In the genomic region with DNA sequence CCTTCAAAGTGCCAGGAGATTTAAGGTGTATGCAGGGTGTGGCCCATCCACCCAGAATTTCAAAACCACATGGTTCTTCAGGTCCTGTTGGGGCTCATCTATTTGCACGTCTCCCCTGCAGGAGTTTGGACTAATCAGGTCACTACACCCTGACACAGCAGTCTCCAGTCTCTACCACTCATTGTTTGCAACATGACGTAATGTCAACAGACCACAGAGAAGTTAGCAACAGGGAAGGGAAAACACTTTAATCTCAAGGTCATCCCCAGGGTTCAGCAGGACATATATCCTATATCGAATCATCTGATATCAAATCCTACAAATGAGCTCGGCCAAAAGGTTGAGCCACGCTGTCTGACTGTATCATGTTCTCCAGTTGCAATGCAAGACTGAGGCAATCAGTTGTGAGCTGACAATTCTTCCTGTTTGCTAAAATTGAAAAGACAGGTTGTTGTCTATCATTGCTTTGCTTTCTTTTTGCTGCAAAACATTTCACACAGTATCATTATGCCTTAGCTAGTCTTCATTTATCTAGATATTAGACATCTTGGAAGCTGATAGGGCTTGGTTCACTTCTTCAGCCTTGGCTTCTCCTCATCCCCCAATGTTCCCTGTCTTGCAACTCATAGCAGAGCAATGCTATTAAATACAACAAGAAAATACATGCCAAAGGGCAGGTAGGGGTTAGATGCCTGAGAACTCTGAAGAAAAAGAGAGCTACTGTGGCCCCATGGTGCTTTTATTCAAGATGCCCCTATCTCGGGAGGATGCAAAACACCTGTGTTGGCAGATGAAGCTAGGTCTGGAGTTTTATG, we compare ENCODE assay signal across 1 cellular context.
A peak's percentile ranks its signal among the peaks of the same experiment; 100 is the strongest.
TF ChIP-seq lines count a peak whose summit lies in the region.

No MANE protein-coding gene starts in this region.

TF ChIP-seq in HepG2, 621 proteins besides CTCF, POLR2A, EP300 and RAD21 (continued from another document and continues in another):
- TF ChIP-seq, protein P1, sequence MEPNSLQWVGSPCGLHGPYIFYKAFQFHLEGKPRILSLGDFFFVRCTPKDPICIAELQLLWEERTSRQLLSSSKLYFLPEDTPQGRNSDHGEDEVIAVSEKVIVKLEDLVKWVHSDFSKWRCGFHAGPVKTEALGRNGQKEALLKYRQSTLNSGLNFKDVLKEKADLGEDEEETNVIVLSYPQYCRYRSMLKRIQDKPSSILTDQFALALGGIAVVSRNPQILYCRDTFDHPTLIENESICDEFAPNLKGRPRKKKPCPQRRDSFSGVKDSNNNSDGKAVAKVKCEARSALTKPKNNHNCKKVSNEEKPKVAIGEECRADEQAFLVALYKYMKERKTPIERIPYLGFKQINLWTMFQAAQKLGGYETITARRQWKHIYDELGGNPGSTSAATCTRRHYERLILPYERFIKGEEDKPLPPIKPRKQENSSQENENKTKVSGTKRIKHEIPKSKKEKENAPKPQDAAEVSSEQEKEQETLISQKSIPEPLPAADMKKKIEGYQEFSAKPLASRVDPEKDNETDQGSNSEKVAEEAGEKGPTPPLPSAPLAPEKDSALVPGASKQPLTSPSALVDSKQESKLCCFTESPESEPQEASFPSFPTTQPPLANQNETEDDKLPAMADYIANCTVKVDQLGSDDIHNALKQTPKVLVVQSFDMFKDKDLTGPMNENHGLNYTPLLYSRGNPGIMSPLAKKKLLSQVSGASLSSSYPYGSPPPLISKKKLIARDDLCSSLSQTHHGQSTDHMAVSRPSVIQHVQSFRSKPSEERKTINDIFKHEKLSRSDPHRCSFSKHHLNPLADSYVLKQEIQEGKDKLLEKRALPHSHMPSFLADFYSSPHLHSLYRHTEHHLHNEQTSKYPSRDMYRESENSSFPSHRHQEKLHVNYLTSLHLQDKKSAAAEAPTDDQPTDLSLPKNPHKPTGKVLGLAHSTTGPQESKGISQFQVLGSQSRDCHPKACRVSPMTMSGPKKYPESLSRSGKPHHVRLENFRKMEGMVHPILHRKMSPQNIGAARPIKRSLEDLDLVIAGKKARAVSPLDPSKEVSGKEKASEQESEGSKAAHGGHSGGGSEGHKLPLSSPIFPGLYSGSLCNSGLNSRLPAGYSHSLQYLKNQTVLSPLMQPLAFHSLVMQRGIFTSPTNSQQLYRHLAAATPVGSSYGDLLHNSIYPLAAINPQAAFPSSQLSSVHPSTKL (CRISPR knock-in tag; IDR thresholded peaks at IDR 0.05), result peak; percentile 97
- TF ChIP-seq CENPX (CRISPR knock-in tag; IDR thresholded peaks at IDR 0.05), result no peak
- TF ChIP-seq, protein P2, sequence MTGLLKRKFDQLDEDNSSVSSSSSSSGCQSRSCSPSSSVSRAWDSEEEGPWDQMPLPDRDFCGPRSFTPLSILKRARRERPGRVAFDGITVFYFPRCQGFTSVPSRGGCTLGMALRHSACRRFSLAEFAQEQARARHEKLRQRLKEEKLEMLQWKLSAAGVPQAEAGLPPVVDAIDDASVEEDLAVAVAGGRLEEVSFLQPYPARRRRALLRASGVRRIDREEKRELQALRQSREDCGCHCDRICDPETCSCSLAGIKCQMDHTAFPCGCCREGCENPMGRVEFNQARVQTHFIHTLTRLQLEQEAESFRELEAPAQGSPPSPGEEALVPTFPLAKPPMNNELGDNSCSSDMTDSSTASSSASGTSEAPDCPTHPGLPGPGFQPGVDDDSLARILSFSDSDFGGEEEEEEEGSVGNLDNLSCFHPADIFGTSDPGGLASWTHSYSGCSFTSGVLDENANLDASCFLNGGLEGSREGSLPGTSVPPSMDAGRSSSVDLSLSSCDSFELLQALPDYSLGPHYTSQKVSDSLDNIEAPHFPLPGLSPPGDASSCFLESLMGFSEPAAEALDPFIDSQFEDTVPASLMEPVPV (CRISPR knock-in tag; IDR thresholded peaks at IDR 0.05), result no peak
- no peak for TF ChIP-seq GLI4 (CRISPR knock-in tag; IDR thresholded peaks at IDR 0.05; ENCODE audit: borderline replicate concordance)
- peak; percentile 94 for TF ChIP-seq JUN (CRISPR knock-in tag; IDR thresholded peaks at IDR 0.05)
- no peak for TF ChIP-seq ZNF354B (CRISPR knock-in tag; IDR thresholded peaks at IDR 0.05)
- TF ChIP-seq ATAD3A (CRISPR knock-in tag; IDR thresholded peaks at IDR 0.05), result no peak
- TF ChIP-seq ZFP41 (CRISPR knock-in tag; IDR thresholded peaks at IDR 0.05; ENCODE audit: borderline replicate concordance), result no peak
- no peak for TF ChIP-seq KLF6 (CRISPR knock-in tag; IDR thresholded peaks at IDR 0.05)
- no peak for TF ChIP-seq SRF (IDR thresholded peaks at IDR 0.05; ENCODE audit: low read depth, low read length)
- TF ChIP-seq, protein P3, sequence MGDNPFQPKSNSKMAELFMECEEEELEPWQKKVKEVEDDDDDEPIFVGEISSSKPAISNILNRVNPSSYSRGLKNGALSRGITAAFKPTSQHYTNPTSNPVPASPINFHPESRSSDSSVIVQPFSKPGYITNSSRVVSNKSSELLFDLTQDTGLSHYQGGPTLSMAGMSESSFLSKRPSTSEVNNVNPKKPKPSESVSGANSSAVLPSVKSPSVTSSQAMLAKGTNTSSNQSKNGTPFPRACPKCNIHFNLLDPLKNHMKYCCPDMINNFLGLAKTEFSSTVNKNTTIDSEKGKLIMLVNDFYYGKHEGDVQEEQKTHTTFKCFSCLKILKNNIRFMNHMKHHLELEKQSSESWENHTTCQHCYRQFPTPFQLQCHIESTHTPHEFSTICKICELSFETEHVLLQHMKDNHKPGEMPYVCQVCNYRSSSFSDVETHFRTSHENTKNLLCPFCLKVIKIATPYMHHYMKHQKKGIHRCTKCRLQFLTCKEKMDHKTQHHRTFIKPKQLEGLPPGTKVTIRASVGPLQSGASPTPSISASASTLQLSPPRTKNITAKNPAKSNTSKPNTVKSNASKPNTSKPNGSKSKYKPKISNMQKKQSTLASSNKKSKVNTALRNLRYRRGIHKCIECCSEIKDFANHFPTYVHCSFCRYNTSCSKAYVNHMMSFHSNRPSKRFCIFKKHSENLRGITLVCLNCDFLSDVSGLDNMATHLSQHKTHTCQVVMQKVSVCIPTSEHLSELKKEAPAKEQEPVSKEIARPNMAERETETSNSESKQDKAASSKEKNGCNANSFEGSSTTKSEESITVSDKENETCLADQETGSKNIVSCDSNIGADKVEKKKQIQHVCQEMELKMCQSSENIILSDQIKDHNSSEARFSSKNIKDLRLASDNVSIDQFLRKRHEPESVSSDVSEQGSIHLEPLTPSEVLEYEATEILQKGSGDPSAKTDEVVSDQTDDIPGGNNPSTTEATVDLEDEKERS (CRISPR knock-in tag; IDR thresholded peaks at IDR 0.05), result peak; percentile 21; the same call in 1 of the 2 replicates
- no peak for TF ChIP-seq ZNF138 (CRISPR knock-in tag; IDR thresholded peaks at IDR 0.05; ENCODE audit: low read depth)
- no peak for TF ChIP-seq DR1 (CRISPR knock-in tag; IDR thresholded peaks at IDR 0.05)
- TF ChIP-seq SMARCE1 (IDR thresholded peaks at IDR 0.05; ENCODE audit: borderline replicate concordance), result no peak
- TF ChIP-seq HNRNPK (IDR thresholded peaks at IDR 0.05; ENCODE audit: low read depth, low read length, poor library complexity, severe bottlenecking), result no peak
- no peak for TF ChIP-seq SMAD3 (CRISPR knock-in tag; IDR thresholded peaks at IDR 0.05)
- no peak for TF ChIP-seq ZNF510 (CRISPR knock-in tag; IDR thresholded peaks at IDR 0.05; ENCODE audit: low read depth)
- TF ChIP-seq ETV5 (CRISPR knock-in tag; IDR thresholded peaks at IDR 0.05; ENCODE audit: borderline replicate concordance), result peak; percentile 43; the same call in 1 of the 2 replicates
- no peak for TF ChIP-seq JUNB (CRISPR knock-in tag; IDR thresholded peaks at IDR 0.05; ENCODE audit: borderline replicate concordance)
- TF ChIP-seq NKX3-1 (CRISPR knock-in tag; IDR thresholded peaks at IDR 0.05), result no peak
- TF ChIP-seq, protein P4, sequence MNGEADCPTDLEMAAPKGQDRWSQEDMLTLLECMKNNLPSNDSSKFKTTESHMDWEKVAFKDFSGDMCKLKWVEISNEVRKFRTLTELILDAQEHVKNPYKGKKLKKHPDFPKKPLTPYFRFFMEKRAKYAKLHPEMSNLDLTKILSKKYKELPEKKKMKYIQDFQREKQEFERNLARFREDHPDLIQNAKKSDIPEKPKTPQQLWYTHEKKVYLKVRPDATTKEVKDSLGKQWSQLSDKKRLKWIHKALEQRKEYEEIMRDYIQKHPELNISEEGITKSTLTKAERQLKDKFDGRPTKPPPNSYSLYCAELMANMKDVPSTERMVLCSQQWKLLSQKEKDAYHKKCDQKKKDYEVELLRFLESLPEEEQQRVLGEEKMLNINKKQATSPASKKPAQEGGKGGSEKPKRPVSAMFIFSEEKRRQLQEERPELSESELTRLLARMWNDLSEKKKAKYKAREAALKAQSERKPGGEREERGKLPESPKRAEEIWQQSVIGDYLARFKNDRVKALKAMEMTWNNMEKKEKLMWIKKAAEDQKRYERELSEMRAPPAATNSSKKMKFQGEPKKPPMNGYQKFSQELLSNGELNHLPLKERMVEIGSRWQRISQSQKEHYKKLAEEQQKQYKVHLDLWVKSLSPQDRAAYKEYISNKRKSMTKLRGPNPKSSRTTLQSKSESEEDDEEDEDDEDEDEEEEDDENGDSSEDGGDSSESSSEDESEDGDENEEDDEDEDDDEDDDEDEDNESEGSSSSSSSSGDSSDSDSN (CRISPR knock-in tag; IDR thresholded peaks at IDR 0.05), result no peak
- TF ChIP-seq ZSCAN22 (CRISPR knock-in tag; IDR thresholded peaks at IDR 0.05), result no peak
- no peak for TF ChIP-seq ZNF251 (CRISPR knock-in tag; IDR thresholded peaks at IDR 0.05)
- TF ChIP-seq ZNF446 (CRISPR knock-in tag; IDR thresholded peaks at IDR 0.05), result no peak
- no peak for TF ChIP-seq ZNF879 (CRISPR knock-in tag; IDR thresholded peaks at IDR 0.05)
- TF ChIP-seq ZNF10 (CRISPR knock-in tag; IDR thresholded peaks at IDR 0.05; ENCODE audit: borderline replicate concordance, low read depth), result no peak
- no peak for TF ChIP-seq MLLT10 (CRISPR knock-in tag; IDR thresholded peaks at IDR 0.05)
- TF ChIP-seq ZNF615 (CRISPR knock-in tag; IDR thresholded peaks at IDR 0.05; ENCODE audit: borderline replicate concordance), result no peak
- no peak for TF ChIP-seq NFKBIZ (CRISPR knock-in tag; IDR thresholded peaks at IDR 0.05)
- 0 out of 2 replicates have a peak, but pooled peaks have one; percentile 55 for TF ChIP-seq DPF2 (CRISPR knock-in tag; IDR thresholded peaks at IDR 0.05; ENCODE audit: borderline replicate concordance, low read depth)
- TF ChIP-seq HHEX (CRISPR knock-in tag; IDR thresholded peaks at IDR 0.05), result no peak
- no peak for TF ChIP-seq ARID2 (CRISPR knock-in tag; IDR thresholded peaks at IDR 0.05; ENCODE audit: borderline replicate concordance)
- peak; percentile 15; the same call in 1 of the 2 replicates for TF ChIP-seq ZNF644 (CRISPR knock-in tag; IDR thresholded peaks at IDR 0.05; ENCODE audit: low read depth)
- TF ChIP-seq SMAD1 (CRISPR knock-in tag; IDR thresholded peaks at IDR 0.05; ENCODE audit: borderline replicate concordance, low read depth), result no peak
- TF ChIP-seq RBAK (CRISPR knock-in tag; IDR thresholded peaks at IDR 0.05), result no peak
- TF ChIP-seq AGO1 (IDR thresholded peaks at IDR 0.05; ENCODE audit: low read depth, low read length, poor library complexity, severe bottlenecking), result no peak
- TF ChIP-seq CENPT (CRISPR knock-in tag; IDR thresholded peaks at IDR 0.05; ENCODE audit: low read depth), result no peak
- TF ChIP-seq, protein P5, sequence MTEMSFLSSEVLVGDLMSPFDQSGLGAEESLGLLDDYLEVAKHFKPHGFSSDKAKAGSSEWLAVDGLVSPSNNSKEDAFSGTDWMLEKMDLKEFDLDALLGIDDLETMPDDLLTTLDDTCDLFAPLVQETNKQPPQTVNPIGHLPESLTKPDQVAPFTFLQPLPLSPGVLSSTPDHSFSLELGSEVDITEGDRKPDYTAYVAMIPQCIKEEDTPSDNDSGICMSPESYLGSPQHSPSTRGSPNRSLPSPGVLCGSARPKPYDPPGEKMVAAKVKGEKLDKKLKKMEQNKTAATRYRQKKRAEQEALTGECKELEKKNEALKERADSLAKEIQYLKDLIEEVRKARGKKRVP (CRISPR knock-in tag; IDR thresholded peaks at IDR 0.05), result peak in 1 of 2 experiments; percentile 78; a peak in 2 of 4 replicates
- TF ChIP-seq JARID2 (CRISPR knock-in tag; IDR thresholded peaks at IDR 0.05; ENCODE audit: insufficient replicate concordance), result no peak
- no peak for TF ChIP-seq ZNF83 (CRISPR knock-in tag; IDR thresholded peaks at IDR 0.05; ENCODE audit: borderline replicate concordance)
- no peak for TF ChIP-seq ZNF326 (CRISPR knock-in tag; IDR thresholded peaks at IDR 0.05; ENCODE audit: borderline replicate concordance)
- no peak for TF ChIP-seq NONO (IDR thresholded peaks at IDR 0.05)
- no peak for TF ChIP-seq NONO (CRISPR knock-in tag; conservative IDR thresholded peaks at IDR 0.05)
- no peak for TF ChIP-seq ZNF20 (CRISPR knock-in tag; IDR thresholded peaks at IDR 0.05)
- TF ChIP-seq KLF15 (CRISPR knock-in tag; IDR thresholded peaks at IDR 0.05; ENCODE audit: borderline replicate concordance), result no peak
- TF ChIP-seq ZNF468 (CRISPR knock-in tag; IDR thresholded peaks at IDR 0.05), result no peak
- peak; percentile 57 for TF ChIP-seq TEAD3 (CRISPR knock-in tag; optimal IDR thresholded peaks at IDR 0.05; ENCODE audit: borderline replicate concordance)
- TF ChIP-seq, protein P6, sequence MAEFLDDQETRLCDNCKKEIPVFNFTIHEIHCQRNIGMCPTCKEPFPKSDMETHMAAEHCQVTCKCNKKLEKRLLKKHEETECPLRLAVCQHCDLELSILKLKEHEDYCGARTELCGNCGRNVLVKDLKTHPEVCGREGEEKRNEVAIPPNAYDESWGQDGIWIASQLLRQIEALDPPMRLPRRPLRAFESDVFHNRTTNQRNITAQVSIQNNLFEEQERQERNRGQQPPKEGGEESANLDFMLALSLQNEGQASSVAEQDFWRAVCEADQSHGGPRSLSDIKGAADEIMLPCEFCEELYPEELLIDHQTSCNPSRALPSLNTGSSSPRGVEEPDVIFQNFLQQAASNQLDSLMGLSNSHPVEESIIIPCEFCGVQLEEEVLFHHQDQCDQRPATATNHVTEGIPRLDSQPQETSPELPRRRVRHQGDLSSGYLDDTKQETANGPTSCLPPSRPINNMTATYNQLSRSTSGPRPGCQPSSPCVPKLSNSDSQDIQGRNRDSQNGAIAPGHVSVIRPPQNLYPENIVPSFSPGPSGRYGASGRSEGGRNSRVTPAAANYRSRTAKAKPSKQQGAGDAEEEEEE (CRISPR knock-in tag; IDR thresholded peaks at IDR 0.05; ENCODE audit: borderline replicate concordance), result no peak
- no peak for TF ChIP-seq MZF1 (CRISPR knock-in tag; IDR thresholded peaks at IDR 0.05; ENCODE audit: borderline replicate concordance)
- TF ChIP-seq NR2C2 (CRISPR knock-in tag; IDR thresholded peaks at IDR 0.05; ENCODE audit: borderline replicate concordance), result peak; percentile 38; the same call in 1 of the 2 replicates
- 0 out of 2 replicates have a peak, but pooled peaks have one; percentile 23 for TF ChIP-seq SPEN (CRISPR knock-in tag; IDR thresholded peaks at IDR 0.05; ENCODE audit: low read depth)
- no peak for TF ChIP-seq FOXA1 (IDR thresholded peaks at IDR 0.05)
- peak; percentile 87 for TF ChIP-seq FOXA1 (CRISPR knock-in tag; IDR thresholded peaks at IDR 0.05)
- TF ChIP-seq, protein P7, sequence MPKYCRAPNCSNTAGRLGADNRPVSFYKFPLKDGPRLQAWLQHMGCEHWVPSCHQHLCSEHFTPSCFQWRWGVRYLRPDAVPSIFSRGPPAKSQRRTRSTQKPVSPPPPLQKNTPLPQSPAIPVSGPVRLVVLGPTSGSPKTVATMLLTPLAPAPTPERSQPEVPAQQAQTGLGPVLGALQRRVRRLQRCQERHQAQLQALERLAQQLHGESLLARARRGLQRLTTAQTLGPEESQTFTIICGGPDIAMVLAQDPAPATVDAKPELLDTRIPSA (CRISPR knock-in tag; IDR thresholded peaks at IDR 0.05; ENCODE audit: borderline replicate concordance), result no peak
- TF ChIP-seq NCOA1 (CRISPR knock-in tag; IDR thresholded peaks at IDR 0.05), result no peak
